9 cellular contexts compared by ENCODE assay signal in the genomic region with DNA sequence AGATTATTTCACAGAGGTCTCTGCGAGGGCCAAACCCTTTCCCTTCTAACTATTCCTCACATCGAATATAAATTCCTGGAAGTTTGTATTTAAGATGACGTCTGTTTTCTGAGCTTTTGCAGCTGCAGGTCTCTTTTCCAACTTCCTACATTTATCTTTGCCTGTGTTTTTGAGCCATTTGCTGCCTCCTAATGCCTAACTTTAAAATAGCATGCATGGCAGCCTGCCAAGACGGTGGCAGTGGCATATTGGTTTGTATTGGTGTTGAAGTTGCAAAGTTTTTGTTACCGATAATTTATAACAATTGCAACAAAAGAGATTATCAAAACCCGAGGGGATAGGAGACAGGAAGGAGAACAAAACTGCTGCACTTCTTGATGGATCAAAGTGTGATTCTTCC.
DNase-seq lines count a peak whose midpoint lies in the region; ATAC-seq and TF ChIP-seq lines count a peak whose summit lies in the region.
"Had no signal": no experiment of that assay in that cellular context is flagged by ENCODE, and none has a peak within 500 bp of the region (broad histone marks: within the 10 kb centered on the region; RNA-seq: fewer than 3 reads in every experiment).

No MANE protein-coding gene starts in this region.

- intact Hi-C loops in prostate gland (cut with DNase I), result loop anchor here (10.0 kb wide), 1 partner anchor 372 kb away; no protein-coding TSS in a partner anchor

- no peak for TF ChIP-seq POLR2A in prostate gland (IDR thresholded peaks at IDR 0.05)

- TF ChIP-seq CTCF in glutamatergic neuron (IDR thresholded peaks at IDR 0.05; ENCODE audit: partially characterized antibody, unreplicated experiment), result peak; percentile 38
- TF ChIP-seq CTCF in prostate gland (IDR thresholded peaks at IDR 0.05), result peak; percentile 14 to 60 (median 34)

- H3K27ac Mint-ChIP-seq in glutamatergic neuron (ENCODE audit: unreplicated experiment), result no peak overlapping the region
- H3K27ac Mint-ChIP-seq: naive thymus-derived CD8-positive, alpha-beta T cell had no signal

- no peaks in the 10 kb centered on the region for H3K27me3 Mint-ChIP-seq in glutamatergic neuron (ENCODE audit: unreplicated experiment)

- H3K4me3 Mint-ChIP-seq in glutamatergic neuron (ENCODE audit: unreplicated experiment), result no peak overlapping the region
- H3K4me3 Mint-ChIP-seq: naive thymus-derived CD8-positive, alpha-beta T cell had no signal

- no peak overlapping the region for H3K27ac ChIP-seq in prostate gland

- H3K4me1 ChIP-seq in prostate gland (replicated peaks), result no peaks in the 10 kb centered on the region

- H3K9me3 ChIP-seq in prostate gland, result no peaks in the 10 kb centered on the region

- no peaks in the 10 kb centered on the region for H3K27me3 ChIP-seq in prostate gland (replicated peaks; ENCODE audit: insufficient read depth)

- H3K4me1 Mint-ChIP-seq in glutamatergic neuron (ENCODE audit: low read depth, unreplicated experiment), result no peaks in the 10 kb centered on the region
- H3K4me1 Mint-ChIP-seq: naive thymus-derived CD8-positive, alpha-beta T cell had no signal

- DNase-seq in DMS53 treated with DMSO at 0.1 percent for 48 hours (lab: John Stamatoyannopoulos, UW; ENCODE audit: unreplicated experiment), result peak; percentile 48
- DNase-seq in NCI-H345 (lab: John Stamatoyannopoulos, UW), result peak; percentile 67
- peak; percentile 9 for DNase-seq in activated T-cell treated with anti-CD3 and anti-CD28 coated beads for 4 hours
- peak; percentile 44 for DNase-seq in glutamatergic neuron
- DNase-seq in prostate gland (ENCODE audit: low spot score), result peak; percentile 22

- H3K9me3 Mint-ChIP-seq in glutamatergic neuron (ENCODE audit: unreplicated experiment), result no peaks in the 10 kb centered on the region
- H3K9me3 Mint-ChIP-seq: naive thymus-derived CD8-positive, alpha-beta T cell had no signal

- ATAC-seq in HG02798 (IDR thresholded peaks at IDR 0.05; ENCODE audit: poor library complexity, unreplicated experiment) (peak; percentile 59), HG03095 (IDR thresholded peaks at IDR 0.05; ENCODE audit: unreplicated experiment) (no peak), GM21717 (IDR thresholded peaks at IDR 0.05; ENCODE audit: unreplicated experiment) (no peak)
- ATAC-seq: naive thymus-derived CD8-positive, alpha-beta T cell had no signal

- H3K36me3 Mint-ChIP-seq in glutamatergic neuron (ENCODE audit: unreplicated experiment), result no peaks in the 10 kb centered on the region
- H3K36me3 Mint-ChIP-seq: naive thymus-derived CD8-positive, alpha-beta T cell had no signal

- WGBS in prostate gland, result 16% methylated on average over 6 of the region's 6 CpGs

- no peak overlapping the region for H3K4me3 ChIP-seq in prostate gland

- no peaks in the 10 kb centered on the region for H3K36me3 ChIP-seq in prostate gland

Comparison
In these comparisons a context has a peak if more than half of its experiments do, and no peak if none do; other contexts are left out.
1. DNase-seq: peak in every context shown above with its lines; median percentile 67 in NCI-H345; 48 in DMS53 treated with DMSO at 0.1 percent for 48 hours; 44 in glutamatergic neuron; 22 in prostate gland; 9 in activated T-cell treated with anti-CD3 and anti-CD28 coated beads for 4 hours.